Comparison of ENCODE assay signal across 1 cellular context in the genomic region with DNA sequence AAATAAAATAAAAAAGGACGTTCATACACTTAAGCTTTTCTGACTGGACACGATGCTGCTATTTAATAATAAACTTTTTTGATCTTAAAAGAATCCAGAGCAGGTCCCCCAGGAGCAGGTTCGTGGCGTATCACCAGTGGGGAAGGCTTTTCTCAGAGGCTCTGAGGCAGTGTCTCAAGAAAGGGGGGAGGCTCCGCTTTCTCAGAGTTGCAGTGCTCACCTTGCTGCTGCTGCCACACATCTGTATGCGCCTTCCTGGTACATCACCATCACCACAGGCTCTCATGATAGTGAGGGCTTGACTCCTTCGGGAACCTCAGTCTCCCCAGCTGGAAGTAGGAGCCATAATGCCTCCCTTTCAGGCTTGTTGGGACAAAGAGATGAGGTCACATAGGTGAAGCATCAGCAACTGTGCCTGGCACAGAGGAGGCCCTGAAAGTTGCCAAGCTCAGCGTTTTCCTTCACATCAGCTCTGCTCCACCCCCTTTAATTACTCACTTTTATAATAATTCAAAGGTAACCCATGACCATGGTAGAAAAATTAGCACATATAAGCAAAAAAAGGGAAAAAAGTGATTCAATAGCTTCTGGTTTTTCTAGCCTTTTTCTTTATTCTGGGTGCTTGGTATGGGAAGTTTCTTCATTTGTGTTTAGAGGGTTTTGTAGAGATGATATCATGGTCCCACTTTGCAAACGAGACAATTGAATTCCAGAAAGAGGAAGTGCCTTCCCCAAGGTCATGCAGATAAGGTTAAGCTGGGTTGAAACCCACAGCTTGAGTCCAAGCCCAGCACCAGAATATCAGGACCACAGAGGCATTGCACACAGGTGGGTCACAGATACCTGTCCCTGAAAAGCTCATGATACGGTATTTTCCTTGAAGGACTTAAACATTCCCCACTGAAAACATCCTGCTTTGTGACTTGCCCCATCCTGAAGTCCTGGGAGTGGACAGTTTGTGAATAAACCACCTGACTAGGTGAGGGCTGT.
TF ChIP-seq lines count a peak whose summit lies in the region.

No MANE protein-coding gene starts in this region.

TF ChIP-seq in HepG2, 621 proteins besides CTCF, POLR2A, EP300 and RAD21 (continued from another document):
- TF ChIP-seq ZNF562 (CRISPR knock-in tag; IDR thresholded peaks at IDR 0.05; ENCODE audit: borderline replicate concordance) (no peak), MAFF (IDR thresholded peaks at IDR 0.05; ENCODE audit: low read depth, low read length) (peak; percentile 80), CHD2 (IDR thresholded peaks at IDR 0.05; ENCODE audit: low read depth, low read length) (no peak), MAFK (conservative IDR thresholded peaks at IDR 0.05 in 1 of 2, IDR thresholded peaks at IDR 0.05 in 1 of 2; ENCODE audit: low read length in 2 of 2) (peak; percentile 85 to 90), TEAD3 (CRISPR knock-in tag; optimal IDR thresholded peaks at IDR 0.05; ENCODE audit: borderline replicate concordance) (peak; percentile 7), KLF12 (CRISPR knock-in tag; IDR thresholded peaks at IDR 0.05; ENCODE audit: borderline replicate concordance) (no peak), PHF8 (CRISPR knock-in tag; IDR thresholded peaks at IDR 0.05) (no peak)
- TF ChIP-seq, protein P1, sequence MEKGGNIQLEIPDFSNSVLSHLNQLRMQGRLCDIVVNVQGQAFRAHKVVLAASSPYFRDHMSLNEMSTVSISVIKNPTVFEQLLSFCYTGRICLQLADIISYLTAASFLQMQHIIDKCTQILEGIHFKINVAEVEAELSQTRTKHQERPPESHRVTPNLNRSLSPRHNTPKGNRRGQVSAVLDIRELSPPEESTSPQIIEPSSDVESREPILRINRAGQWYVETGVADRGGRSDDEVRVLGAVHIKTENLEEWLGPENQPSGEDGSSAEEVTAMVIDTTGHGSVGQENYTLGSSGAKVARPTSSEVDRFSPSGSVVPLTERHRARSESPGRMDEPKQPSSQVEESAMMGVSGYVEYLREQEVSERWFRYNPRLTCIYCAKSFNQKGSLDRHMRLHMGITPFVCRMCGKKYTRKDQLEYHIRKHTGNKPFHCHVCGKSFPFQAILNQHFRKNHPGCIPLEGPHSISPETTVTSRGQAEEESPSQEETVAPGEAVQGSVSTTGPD (CRISPR knock-in tag; IDR thresholded peaks at IDR 0.05) = no peak
